1 cellular context compared by ENCODE assay signal in the genomic region with DNA sequence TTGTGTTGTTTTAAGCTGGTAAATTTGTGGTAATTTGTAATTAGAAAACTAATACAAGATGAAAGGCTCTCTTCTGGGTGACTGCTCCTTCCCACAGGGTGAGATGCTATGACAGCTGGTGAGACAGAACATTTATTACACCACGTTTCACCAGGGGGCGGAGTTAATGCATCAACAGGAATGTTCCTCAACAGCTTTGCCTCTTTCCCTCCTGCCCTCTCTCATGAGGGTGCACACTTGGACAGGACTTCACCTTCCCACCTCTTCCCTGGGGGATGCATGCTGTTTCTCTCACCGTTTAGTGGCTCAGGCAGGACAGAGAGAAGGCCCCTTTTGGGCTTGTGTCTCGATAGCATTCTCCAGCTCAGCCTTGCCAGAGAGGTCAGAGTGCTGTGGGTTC.
TF ChIP-seq lines count a peak whose summit lies in the region.

No MANE protein-coding gene starts in this region.

TF ChIP-seq in H1, 55 proteins besides CTCF, POLR2A, EP300 and RAD21:
- TF ChIP-seq BACH1 (IDR thresholded peaks at IDR 0.05; ENCODE audit: low read length) = no peak
- TF ChIP-seq SIRT6 (IDR thresholded peaks at IDR 0.05; ENCODE audit: low read length) = no peak
- no peak for TF ChIP-seq HDAC6 (IDR thresholded peaks at IDR 0.05; ENCODE audit: low read depth, low read length)
- TF ChIP-seq TCF12 (IDR thresholded peaks at IDR 0.05; ENCODE audit: low read depth, low read length) = no peak
- no peak for TF ChIP-seq HDAC2 (IDR thresholded peaks at IDR 0.05; ENCODE audit: borderline replicate concordance in 1 of 2, low read depth in 2 of 2, low read length in 2 of 2)
- no peak for TF ChIP-seq CHD1 (IDR thresholded peaks at IDR 0.05; ENCODE audit: low read depth, low read length)
- TF ChIP-seq SIN3A (conservative IDR thresholded peaks at IDR 0.05 in 1 of 2, IDR thresholded peaks at IDR 0.05 in 1 of 2; ENCODE audit: low read depth in 1 of 2, low read length in 2 of 2) = no peak
- no peak for TF ChIP-seq SAP30 (IDR thresholded peaks at IDR 0.05; ENCODE audit: insufficient read depth, insufficient replicate concordance, low read length)
